ENCODE assay signal across 1 cellular context in genomic region chr19:38899447-38900219, GRCh38.
TF ChIP-seq lines count a peak whose summit lies in the region.

Gene NFKBIB (plus strand): TSS chr19:38899969. CDS start chr19:38900033, 64 bp downstream.
Gene SIRT2 (minus strand): TSS chr19:38899618. CDS start chr19:38899521, 97 bp downstream.

TF ChIP-seq in K562, 482 proteins besides CTCF, POLR2A, EP300 and RAD21 (continued from another document and continues in another):
- TF ChIP-seq, protein P1, sequence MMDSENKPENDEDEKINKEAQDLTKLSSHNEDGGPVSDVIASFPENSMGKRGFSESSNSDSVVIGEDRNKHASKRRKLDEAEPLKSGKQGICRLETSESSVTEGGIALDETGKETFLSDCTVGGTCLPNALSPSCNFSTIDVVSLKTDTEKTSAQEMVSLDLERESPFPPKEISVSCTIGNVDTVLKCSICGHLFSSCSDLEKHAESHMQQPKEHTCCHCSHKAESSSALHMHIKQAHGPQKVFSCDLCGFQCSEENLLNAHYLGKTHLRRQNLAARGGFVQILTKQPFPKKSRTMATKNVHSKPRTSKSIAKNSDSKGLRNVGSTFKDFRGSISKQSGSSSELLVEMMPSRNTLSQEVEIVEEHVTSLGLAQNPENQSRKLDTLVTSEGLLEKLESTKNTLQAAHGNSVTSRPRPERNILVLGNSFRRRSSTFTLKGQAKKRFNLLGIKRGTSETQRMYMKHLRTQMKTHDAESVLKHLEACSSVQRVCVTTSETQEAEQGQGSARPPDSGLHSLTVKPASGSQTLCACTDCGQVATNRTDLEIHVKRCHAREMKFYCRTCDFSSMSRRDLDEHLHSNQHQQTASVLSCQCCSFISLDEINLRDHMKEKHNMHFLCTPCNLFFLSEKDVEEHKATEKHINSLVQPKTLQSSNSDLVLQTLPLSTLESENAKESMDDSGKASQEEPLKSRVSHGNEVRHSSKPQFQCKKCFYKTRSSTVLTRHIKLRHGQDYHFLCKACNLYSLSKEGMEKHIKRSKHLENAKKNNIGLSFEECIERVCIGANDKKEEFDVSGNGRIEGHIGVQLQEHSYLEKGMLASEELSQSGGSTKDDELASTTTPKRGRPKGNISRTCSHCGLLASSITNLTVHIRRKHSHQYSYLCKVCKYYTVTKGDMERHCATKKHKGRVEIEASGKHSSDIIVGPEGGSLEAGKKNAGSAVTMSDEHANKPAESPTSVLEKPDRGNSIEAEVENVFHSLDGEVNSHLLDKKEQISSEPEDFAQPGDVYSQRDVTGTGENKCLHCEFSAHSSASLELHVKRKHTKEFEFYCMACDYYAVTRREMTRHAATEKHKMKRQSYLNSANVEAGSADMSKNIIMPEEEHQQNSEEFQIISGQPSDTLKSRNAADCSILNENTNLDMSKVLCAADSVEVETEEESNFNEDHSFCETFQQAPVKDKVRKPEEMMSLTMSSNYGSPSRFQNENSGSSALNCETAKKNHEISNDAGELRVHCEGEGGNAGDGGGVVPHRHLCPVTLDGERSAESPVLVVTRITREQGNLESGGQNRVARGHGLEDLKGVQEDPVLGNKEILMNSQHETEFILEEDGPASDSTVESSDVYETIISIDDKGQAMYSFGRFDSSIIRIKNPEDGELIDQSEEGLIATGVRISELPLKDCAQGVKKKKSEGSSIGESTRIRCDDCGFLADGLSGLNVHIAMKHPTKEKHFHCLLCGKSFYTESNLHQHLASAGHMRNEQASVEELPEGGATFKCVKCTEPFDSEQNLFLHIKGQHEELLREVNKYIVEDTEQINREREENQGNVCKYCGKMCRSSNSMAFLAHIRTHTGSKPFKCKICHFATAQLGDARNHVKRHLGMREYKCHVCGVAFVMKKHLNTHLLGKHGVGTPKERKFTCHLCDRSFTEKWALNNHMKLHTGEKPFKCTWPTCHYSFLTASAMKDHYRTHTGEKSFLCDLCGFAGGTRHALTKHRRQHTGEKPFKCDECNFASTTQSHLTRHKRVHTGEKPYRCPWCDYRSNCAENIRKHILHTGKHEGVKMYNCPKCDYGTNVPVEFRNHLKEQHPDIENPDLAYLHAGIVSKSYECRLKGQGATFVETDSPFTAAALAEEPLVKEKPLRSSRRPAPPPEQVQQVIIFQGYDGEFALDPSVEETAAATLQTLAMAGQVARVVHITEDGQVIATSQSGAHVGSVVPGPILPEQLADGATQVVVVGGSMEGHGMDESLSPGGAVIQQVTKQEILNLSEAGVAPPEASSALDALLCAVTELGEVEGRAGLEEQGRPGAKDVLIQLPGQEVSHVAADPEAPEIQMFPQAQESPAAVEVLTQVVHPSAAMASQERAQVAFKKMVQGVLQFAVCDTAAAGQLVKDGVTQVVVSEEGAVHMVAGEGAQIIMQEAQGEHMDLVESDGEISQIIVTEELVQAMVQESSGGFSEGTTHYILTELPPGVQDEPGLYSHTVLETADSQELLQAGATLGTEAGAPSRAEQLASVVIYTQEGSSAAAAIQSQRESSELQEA (IDR thresholded peaks at IDR 0.05; ENCODE audit: low read depth): no peak
- TF ChIP-seq NONO (IDR thresholded peaks at IDR 0.05; ENCODE audit: low read depth in 2 of 2, low read length in 1 of 2) (0 out of 4 replicates have a peak, but pooled peaks of 1 of the 2 experiments have one; percentile 49), SAFB2 (IDR thresholded peaks at IDR 0.05; ENCODE audit: borderline replicate concordance, low read depth, low read length, severe bottlenecking) (no peak), SNRNP70 (optimal IDR thresholded peaks at IDR 0.05; ENCODE audit: low read depth, low read length) (no peak), RREB1 (CRISPR knock-in tag; IDR thresholded peaks at IDR 0.05) (no peak), ZBTB34 (CRISPR knock-in tag; IDR thresholded peaks at IDR 0.05) (no peak), NFE2 (IDR thresholded peaks at IDR 0.05; ENCODE audit: low read depth) (peak; percentile 42; the same call in 1 of the 2 replicates), RHOXF2B (CRISPR knock-in tag; conservative IDR thresholded peaks at IDR 0.05) (no peak), POLR2H (tag; IDR thresholded peaks at IDR 0.05; ENCODE audit: low read depth) (no peak), SAFB (IDR thresholded peaks at IDR 0.05; ENCODE audit: borderline replicate concordance, low read depth, low read length) (no peak), ZNF212 (CRISPR knock-in tag; IDR thresholded peaks at IDR 0.05) (no peak), BRD4 (IDR thresholded peaks at IDR 0.05) (no peak), KLF6 (CRISPR knock-in tag; IDR thresholded peaks at IDR 0.05; ENCODE audit: borderline replicate concordance) (peak; percentile 5; the same call in 1 of the 2 replicates), POLR2G (IDR thresholded peaks at IDR 0.05; ENCODE audit: low read depth, low read length) (peak; percentile 89), SMARCB1 (IDR thresholded peaks at IDR 0.05; ENCODE audit: insufficient read length, low read depth) (no peak), KAT2B (IDR thresholded peaks at IDR 0.05; ENCODE audit: low read depth, low read length) (no peak), ZBTB17 (CRISPR knock-in tag; IDR thresholded peaks at IDR 0.05) (no peak), ILF3 (IDR thresholded peaks at IDR 0.05; ENCODE audit: borderline replicate concordance) (no peak), OTX1 (CRISPR knock-in tag; IDR thresholded peaks at IDR 0.05) (no peak), PHF20 (IDR thresholded peaks at IDR 0.05; ENCODE audit: partially characterized antibody) (peak; percentile 66), EGR1 (conservative IDR thresholded peaks at IDR 0.05) (peak; percentile 48; the same call in 1 of the 2 replicates), FOXP1 (CRISPR knock-in tag; IDR thresholded peaks at IDR 0.05) (peak; percentile 49; the same call in 1 of the 2 replicates), ZBTB7A (IDR thresholded peaks at IDR 0.05; ENCODE audit: borderline replicate concordance, control insufficient read depth, low read depth, low read length) (peak; percentile 89), KDM5B (IDR thresholded peaks at IDR 0.05; ENCODE audit: insufficient replicate concordance, low read depth, low read length) (no peak), TFAP4 (CRISPR knock-in tag; IDR thresholded peaks at IDR 0.05; ENCODE audit: borderline replicate concordance) (peak; percentile 83), ZKSCAN3 (CRISPR knock-in tag; IDR thresholded peaks at IDR 0.05) (no peak), TSC22D4 (tag; IDR thresholded peaks at IDR 0.05) (no peak), ZNF217 (CRISPR knock-in tag; IDR thresholded peaks at IDR 0.05) (no peak), EZH2 (IDR thresholded peaks at IDR 0.05; ENCODE audit: borderline replicate concordance, low read depth, low read length) (no peak)
- TF ChIP-seq, protein P2, sequence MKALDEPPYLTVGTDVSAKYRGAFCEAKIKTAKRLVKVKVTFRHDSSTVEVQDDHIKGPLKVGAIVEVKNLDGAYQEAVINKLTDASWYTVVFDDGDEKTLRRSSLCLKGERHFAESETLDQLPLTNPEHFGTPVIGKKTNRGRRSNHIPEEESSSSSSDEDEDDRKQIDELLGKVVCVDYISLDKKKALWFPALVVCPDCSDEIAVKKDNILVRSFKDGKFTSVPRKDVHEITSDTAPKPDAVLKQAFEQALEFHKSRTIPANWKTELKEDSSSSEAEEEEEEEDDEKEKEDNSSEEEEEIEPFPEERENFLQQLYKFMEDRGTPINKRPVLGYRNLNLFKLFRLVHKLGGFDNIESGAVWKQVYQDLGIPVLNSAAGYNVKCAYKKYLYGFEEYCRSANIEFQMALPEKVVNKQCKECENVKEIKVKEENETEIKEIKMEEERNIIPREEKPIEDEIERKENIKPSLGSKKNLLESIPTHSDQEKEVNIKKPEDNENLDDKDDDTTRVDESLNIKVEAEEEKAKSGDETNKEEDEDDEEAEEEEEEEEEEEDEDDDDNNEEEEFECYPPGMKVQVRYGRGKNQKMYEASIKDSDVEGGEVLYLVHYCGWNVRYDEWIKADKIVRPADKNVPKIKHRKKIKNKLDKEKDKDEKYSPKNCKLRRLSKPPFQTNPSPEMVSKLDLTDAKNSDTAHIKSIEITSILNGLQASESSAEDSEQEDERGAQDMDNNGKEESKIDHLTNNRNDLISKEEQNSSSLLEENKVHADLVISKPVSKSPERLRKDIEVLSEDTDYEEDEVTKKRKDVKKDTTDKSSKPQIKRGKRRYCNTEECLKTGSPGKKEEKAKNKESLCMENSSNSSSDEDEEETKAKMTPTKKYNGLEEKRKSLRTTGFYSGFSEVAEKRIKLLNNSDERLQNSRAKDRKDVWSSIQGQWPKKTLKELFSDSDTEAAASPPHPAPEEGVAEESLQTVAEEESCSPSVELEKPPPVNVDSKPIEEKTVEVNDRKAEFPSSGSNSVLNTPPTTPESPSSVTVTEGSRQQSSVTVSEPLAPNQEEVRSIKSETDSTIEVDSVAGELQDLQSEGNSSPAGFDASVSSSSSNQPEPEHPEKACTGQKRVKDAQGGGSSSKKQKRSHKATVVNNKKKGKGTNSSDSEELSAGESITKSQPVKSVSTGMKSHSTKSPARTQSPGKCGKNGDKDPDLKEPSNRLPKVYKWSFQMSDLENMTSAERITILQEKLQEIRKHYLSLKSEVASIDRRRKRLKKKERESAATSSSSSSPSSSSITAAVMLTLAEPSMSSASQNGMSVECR (CRISPR knock-in tag; IDR thresholded peaks at IDR 0.05): peak; percentile 80
- TF ChIP-seq, protein P3, sequence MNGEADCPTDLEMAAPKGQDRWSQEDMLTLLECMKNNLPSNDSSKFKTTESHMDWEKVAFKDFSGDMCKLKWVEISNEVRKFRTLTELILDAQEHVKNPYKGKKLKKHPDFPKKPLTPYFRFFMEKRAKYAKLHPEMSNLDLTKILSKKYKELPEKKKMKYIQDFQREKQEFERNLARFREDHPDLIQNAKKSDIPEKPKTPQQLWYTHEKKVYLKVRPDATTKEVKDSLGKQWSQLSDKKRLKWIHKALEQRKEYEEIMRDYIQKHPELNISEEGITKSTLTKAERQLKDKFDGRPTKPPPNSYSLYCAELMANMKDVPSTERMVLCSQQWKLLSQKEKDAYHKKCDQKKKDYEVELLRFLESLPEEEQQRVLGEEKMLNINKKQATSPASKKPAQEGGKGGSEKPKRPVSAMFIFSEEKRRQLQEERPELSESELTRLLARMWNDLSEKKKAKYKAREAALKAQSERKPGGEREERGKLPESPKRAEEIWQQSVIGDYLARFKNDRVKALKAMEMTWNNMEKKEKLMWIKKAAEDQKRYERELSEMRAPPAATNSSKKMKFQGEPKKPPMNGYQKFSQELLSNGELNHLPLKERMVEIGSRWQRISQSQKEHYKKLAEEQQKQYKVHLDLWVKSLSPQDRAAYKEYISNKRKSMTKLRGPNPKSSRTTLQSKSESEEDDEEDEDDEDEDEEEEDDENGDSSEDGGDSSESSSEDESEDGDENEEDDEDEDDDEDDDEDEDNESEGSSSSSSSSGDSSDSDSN (IDR thresholded peaks at IDR 0.05; ENCODE audit: borderline replicate concordance in 1 of 2, low read depth in 2 of 2, low read length in 2 of 2): 0 out of 4 replicates have a peak, but pooled peaks have one; percentile 36 to 56
- TF ChIP-seq, protein P4, sequence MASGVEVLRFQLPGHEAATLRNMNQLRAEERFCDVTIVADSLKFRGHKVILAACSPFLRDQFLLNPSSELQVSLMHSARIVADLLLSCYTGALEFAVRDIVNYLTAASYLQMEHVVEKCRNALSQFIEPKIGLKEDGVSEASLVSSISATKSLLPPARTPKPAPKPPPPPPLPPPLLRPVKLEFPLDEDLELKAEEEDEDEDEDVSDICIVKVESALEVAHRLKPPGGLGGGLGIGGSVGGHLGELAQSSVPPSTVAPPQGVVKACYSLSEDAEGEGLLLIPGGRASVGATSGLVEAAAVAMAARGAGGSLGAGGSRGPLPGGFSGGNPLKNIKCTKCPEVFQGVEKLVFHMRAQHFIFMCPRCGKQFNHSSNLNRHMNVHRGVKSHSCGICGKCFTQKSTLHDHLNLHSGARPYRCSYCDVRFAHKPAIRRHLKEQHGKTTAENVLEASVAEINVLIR (CRISPR knock-in tag; IDR thresholded peaks at IDR 0.05): peak; percentile 94
